ENCODE assay signal across 12 cellular contexts in genomic region chr9:117705386-117705785, GRCh38. TPM values are rescaled to one million over a fixed set of nuclear protein-coding genes. Genes with fewer than 3 reads are reported as not detected.
A peak's percentile ranks its signal among the peaks of the same experiment; 100 is the strongest.
DNase-seq lines count a peak whose midpoint lies in the region; ATAC-seq and TF ChIP-seq lines count a peak whose summit lies in the region.
"Had no signal": no experiment of that assay in that cellular context is flagged by ENCODE, and none has a peak within 500 bp of the region (broad histone marks: within the 10 kb centered on the region; RNA-seq: fewer than 3 reads in every experiment).

No MANE protein-coding gene starts in this region.

- no peak overlapping the region for H3K9ac ChIP-seq in endodermal cell (ENCODE audit: extremely low read depth, low read length, poor library complexity, severe bottlenecking)

- H3K27me3 Mint-ChIP-seq in natural killer cell treated with Interleukin-12 subunit alpha and Interleukin-12 subunit beta and Interleukin-15 and Interleukin-18, amount 100 ng/mL, for 72 hours, result peaks cover 4 to 13% of the 10 kb centered on the region in 2 donors
- H3K27me3 Mint-ChIP-seq in natural killer cell (ENCODE audit: low read depth in 2 of 2) (peaks cover 0 to 4% of the 10 kb centered on the region in 2 donors), endodermal cell (ENCODE audit: insufficient read depth) (no peaks in the 10 kb centered on the region)

- H3K36me3 Mint-ChIP-seq in natural killer cell treated with Interleukin-12 subunit alpha and Interleukin-12 subunit beta and Interleukin-15 and Interleukin-18, amount 100 ng/mL, for 72 hours, result no peaks in the 10 kb centered on the region
- H3K36me3 Mint-ChIP-seq in natural killer cell, result no peaks in the 10 kb centered on the region
- no peaks in the 10 kb centered on the region for H3K36me3 Mint-ChIP-seq in endodermal cell (ENCODE audit: low read depth)

- H3K27me3 ChIP-seq in esophagus squamous epithelium (no peaks in the 10 kb centered on the region), psoas muscle (ENCODE audit: insufficient read depth in 3 of 3, low read length in 2 of 3) (no peaks in the 10 kb centered on the region), endodermal cell (ENCODE audit: control insufficient read depth, insufficient read depth, low read length, poor library complexity, severe bottlenecking) (no peaks in the 10 kb centered on the region)

- no peaks in the 10 kb centered on the region for H3K9me3 Mint-ChIP-seq in natural killer cell treated with Interleukin-12 subunit alpha and Interleukin-12 subunit beta and Interleukin-15 and Interleukin-18, amount 100 ng/mL, for 72 hours
- H3K9me3 Mint-ChIP-seq in natural killer cell, result peaks cover 0 to 2% of the 10 kb centered on the region in 2 donors
- no peaks in the 10 kb centered on the region for H3K9me3 Mint-ChIP-seq in endodermal cell

- intact Hi-C loops in natural killer cell (cut with micrococcal nuclease), result no loop called here
- intact Hi-C loops in esophagus squamous epithelium (cut with DNase I), result no loop called here
- intact Hi-C loops in psoas muscle (cut with DNase I), result no loop called here

- no peak for ATAC-seq in natural killer cell treated with Interleukin-12 subunit alpha and Interleukin-12 subunit beta and Interleukin-15 and Interleukin-18, amount 100 ng/mL, for 72 hours
- ATAC-seq in natural killer cell, result no peak
- no peak for ATAC-seq in psoas muscle
- no peak for ATAC-seq in HG02798 (IDR thresholded peaks at IDR 0.05; ENCODE audit: poor library complexity, unreplicated experiment)

- TF ChIP-seq POLR2A in esophagus squamous epithelium (IDR thresholded peaks at IDR 0.05), result no peak

- no peak overlapping the region for H3K27ac Mint-ChIP-seq in natural killer cell treated with Interleukin-12 subunit alpha and Interleukin-12 subunit beta and Interleukin-15 and Interleukin-18, amount 100 ng/mL, for 72 hours
- H3K27ac Mint-ChIP-seq in natural killer cell (no peak overlapping the region), endodermal cell (no peak overlapping the region)

- H3K4me1 ChIP-seq in esophagus squamous epithelium, result peaks cover 0 to 11% (median 0%) of the 10 kb centered on the region in 3 donors
- H3K4me1 ChIP-seq in psoas muscle, result no peaks in the 10 kb centered on the region
- H3K4me1 ChIP-seq in endodermal cell (ENCODE audit: control insufficient read depth, insufficient read depth, low read length), result no peaks in the 10 kb centered on the region

- peak overlapping the region; percentile 32 for H3K4me3 Mint-ChIP-seq in natural killer cell treated with Interleukin-12 subunit alpha and Interleukin-12 subunit beta and Interleukin-15 and Interleukin-18, amount 100 ng/mL, for 72 hours
- H3K4me3 Mint-ChIP-seq in natural killer cell (no peak overlapping the region), endodermal cell (no peak overlapping the region)

- H3K27ac ChIP-seq in esophagus squamous epithelium, result peak overlapping the region; percentile 62 to 85 (median 78)
- peak overlapping the region; percentile 61 for H3K27ac ChIP-seq in psoas muscle
- H3K27ac ChIP-seq in endodermal cell (ENCODE audit: low read depth, low read length), result no peak overlapping the region

- DNase-seq in natural killer cell treated with Interleukin-12 subunit alpha and Interleukin-12 subunit beta and Interleukin-15 and Interleukin-18, amount 100 ng/mL, for 72 hours (ENCODE audit: low spot score), result no peak
- no peak for DNase-seq in natural killer cell
- no peak for DNase-seq in esophagus squamous epithelium (lab: John Stamatoyannopoulos, UW)
- DNase-seq in psoas muscle, result no peak
- no peak for DNase-seq in dedifferentiated amniotic fluid mesenchymal stem cell (ENCODE audit: extremely low spot score)
- no peak for DNase-seq in endodermal cell
- DNase-seq in RKO (ENCODE audit: low spot score), result no peak
- DNase-seq: activated CD4-positive, CD25-positive, alpha-beta regulatory T cell treated with anti-CD3 and anti-CD28 coated beads, Interleukin-2, amount 50 U/mL, for 72 hours; activated gamma-delta T cell treated with Interleukin-2 at 50 U/mL for 16 hours; NCI-H226; SIG-M5 had no signal

- H3K9me3 ChIP-seq in esophagus squamous epithelium (no peaks in the 10 kb centered on the region), psoas muscle (no peaks in the 10 kb centered on the region), endodermal cell (ENCODE audit: control insufficient read depth, low read length) (no peaks in the 10 kb centered on the region)

- H3K4me3 ChIP-seq in esophagus squamous epithelium (peak overlapping the region; percentile 2 to 57 (median 38)), psoas muscle (peak overlapping the region; percentile 58), endodermal cell (ENCODE audit: low read length) (no peak overlapping the region)

- no peak for TF ChIP-seq CTCF in natural killer cell (IDR thresholded peaks at IDR 0.05)
- TF ChIP-seq CTCF in esophagus squamous epithelium (IDR thresholded peaks at IDR 0.05), result no peak
- TF ChIP-seq CTCF in psoas muscle (IDR thresholded peaks at IDR 0.05), result no peak
- no peak for TF ChIP-seq CTCF in endodermal cell (conservative IDR thresholded peaks at IDR 0.05)

- H3K36me3 ChIP-seq in esophagus squamous epithelium, result no peaks in the 10 kb centered on the region
- peaks cover 0 to 9% of the 10 kb centered on the region in 2 donors for H3K36me3 ChIP-seq in psoas muscle (ENCODE audit: insufficient read depth in 1 of 2, low read depth in 1 of 2)
- no peaks in the 10 kb centered on the region for H3K36me3 ChIP-seq in endodermal cell (ENCODE audit: control insufficient read depth, insufficient read depth, low read length)

- peaks cover 12 to 21% of the 10 kb centered on the region in 2 donors for H3K4me1 Mint-ChIP-seq in natural killer cell treated with Interleukin-12 subunit alpha and Interleukin-12 subunit beta and Interleukin-15 and Interleukin-18, amount 100 ng/mL, for 72 hours (ENCODE audit: low read depth in 2 of 2)
- H3K4me1 Mint-ChIP-seq in natural killer cell (peaks cover 3 to 20% of the 10 kb centered on the region in 2 donors), endodermal cell (peaks cover 19% of the 10 kb centered on the region)

- 40 to 46% methylated on average over 2 of the region's 2 CpGs for WGBS in esophagus squamous epithelium, 2 donors
- 40 to 68% (median 57%) methylated on average over 2 of the region's 2 CpGs for WGBS in psoas muscle, 3 donors
- WGBS in endodermal cell (ENCODE audit: insufficient coverage in 1 of 2, insufficient read length in 1 of 2), 2 experiments, result 72% methylated on average over 2 of the region's 2 CpGs; no CpG with 5 or more reads in 1 of the 2 experiments

RNA-seq across cellular contexts. Expression of gene TLR4, which starts 1.2 kb away (rescaled TPM):
- under 1 TPM; 0.24 to 0.42 TPM for total RNA-seq in natural killer cell treated with Interleukin-12 subunit alpha and Interleukin-12 subunit beta and Interleukin-15 and Interleukin-18, amount 100 ng/mL, for 72 hours
- total RNA-seq in natural killer cell (10 to 100 TPM in 1 of 3 donors, 1 to 10 TPM in 2; 1.4 to 15.4 (median 2.2) TPM), esophagus squamous epithelium (10 to 100 TPM in 1 of 4 donors, 1 to 10 TPM in 2, under 1 TPM in 1; 0.34 to 14.9 (median 5.8) TPM), psoas muscle (1 to 10 TPM; 4.8 to 8.3 (median 6.6) TPM), endodermal cell (under 1 TPM in 1 of 2 donors, not detected in 1; 0.07 TPM)
- 1 to 10 TPM; 1.5 to 2.7 (median 1.9) TPM for polyA plus RNA-seq in psoas muscle
- 1.1 TPM for polyA plus RNA-seq in endodermal cell (2013, experiment 1 of 2)
- polyA plus RNA-seq in endodermal cell (2013, experiment 2 of 2), result 1.8 TPM
